Comparison of ENCODE assay signal across 1 cellular context in the genomic region with DNA sequence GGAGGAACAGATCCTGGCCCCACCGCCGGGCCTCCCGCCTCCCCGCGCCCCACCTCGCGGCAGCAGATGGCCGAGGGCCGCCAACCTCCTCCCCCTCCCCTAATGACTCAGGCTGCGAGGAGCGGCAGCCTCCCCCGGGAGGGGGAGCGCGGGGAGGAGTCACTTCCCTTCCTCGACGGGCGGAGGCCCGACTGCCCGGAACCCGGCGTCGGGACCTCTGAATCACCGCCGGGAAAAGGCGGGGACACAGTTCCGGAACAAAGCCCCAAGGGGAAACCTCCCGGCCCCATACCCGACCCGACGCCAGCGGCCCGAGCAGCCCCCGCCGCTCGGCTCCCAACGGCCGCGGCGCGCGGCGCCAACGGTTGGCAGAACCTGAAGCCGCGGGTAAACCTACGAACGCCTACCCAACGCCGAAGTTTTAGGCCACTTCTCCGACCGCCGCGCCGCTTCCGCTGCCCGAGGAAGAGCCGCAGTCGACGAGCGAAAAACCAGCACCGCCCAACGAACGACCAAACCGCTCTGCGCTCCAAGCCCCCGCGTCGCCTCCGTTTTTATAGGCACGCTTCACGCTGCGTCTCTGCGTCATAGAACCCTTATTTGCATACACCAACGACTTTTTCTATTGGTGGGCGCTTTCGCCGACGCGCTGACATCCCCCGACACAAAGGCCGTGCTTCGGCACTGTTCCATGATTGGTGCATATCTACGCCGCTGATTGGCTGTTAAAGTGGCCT.
TF ChIP-seq lines count a peak whose summit lies in the region.

No MANE protein-coding gene starts in this region.

TF ChIP-seq in HepG2, 621 proteins besides CTCF, POLR2A, EP300 and RAD21 (continued from another document):
- TF ChIP-seq NFAT5 (CRISPR knock-in tag; IDR thresholded peaks at IDR 0.05): peak; percentile 97
- TF ChIP-seq IRF2 (CRISPR knock-in tag; IDR thresholded peaks at IDR 0.05): peak; percentile 93; the same call in 1 of the 2 replicates
- TF ChIP-seq ZNF563 (CRISPR knock-in tag; IDR thresholded peaks at IDR 0.05): peak; percentile 96
- peak; percentile 93 for TF ChIP-seq CREBL2 (CRISPR knock-in tag; IDR thresholded peaks at IDR 0.05; ENCODE audit: borderline replicate concordance)
- no peak; the same call in 1 of the 2 replicates for TF ChIP-seq SOX5 (CRISPR knock-in tag; IDR thresholded peaks at IDR 0.05; ENCODE audit: borderline replicate concordance)
- TF ChIP-seq PAX8 (CRISPR knock-in tag; IDR thresholded peaks at IDR 0.05; ENCODE audit: borderline replicate concordance): no peak
- no peak for TF ChIP-seq TRIM24 (CRISPR knock-in tag; IDR thresholded peaks at IDR 0.05)
- peak; percentile 79; the same call in 1 of the 2 replicates for TF ChIP-seq ZNF747 (CRISPR knock-in tag; IDR thresholded peaks at IDR 0.05; ENCODE audit: borderline replicate concordance)
- peak; percentile 37; the same call in 1 of the 2 replicates for TF ChIP-seq FOXK2 (IDR thresholded peaks at IDR 0.05)
- TF ChIP-seq ZNF660 (CRISPR knock-in tag; IDR thresholded peaks at IDR 0.05; ENCODE audit: borderline replicate concordance, low read depth): no peak
- peak; percentile 65; the same call in 1 of the 2 replicates for TF ChIP-seq ZNF558 (CRISPR knock-in tag; IDR thresholded peaks at IDR 0.05; ENCODE audit: borderline replicate concordance)
- TF ChIP-seq ZNF160 (CRISPR knock-in tag; IDR thresholded peaks at IDR 0.05): peak; percentile 83
- peak; percentile 81 for TF ChIP-seq PHF20 (CRISPR knock-in tag; IDR thresholded peaks at IDR 0.05)
- TF ChIP-seq NR2C2 (CRISPR knock-in tag; IDR thresholded peaks at IDR 0.05; ENCODE audit: borderline replicate concordance): peak; percentile 50; the same call in 1 of the 2 replicates
- peak; percentile 87 for TF ChIP-seq ZNF543 (CRISPR knock-in tag; IDR thresholded peaks at IDR 0.05)
- TF ChIP-seq SKIL (CRISPR knock-in tag; IDR thresholded peaks at IDR 0.05; ENCODE audit: borderline replicate concordance): peak; percentile 36; the same call in 1 of the 2 replicates
- TF ChIP-seq ZNF781 (CRISPR knock-in tag; IDR thresholded peaks at IDR 0.05; ENCODE audit: borderline replicate concordance, not compliant biosample characterization): peak; percentile 84
- TF ChIP-seq, protein P1, sequence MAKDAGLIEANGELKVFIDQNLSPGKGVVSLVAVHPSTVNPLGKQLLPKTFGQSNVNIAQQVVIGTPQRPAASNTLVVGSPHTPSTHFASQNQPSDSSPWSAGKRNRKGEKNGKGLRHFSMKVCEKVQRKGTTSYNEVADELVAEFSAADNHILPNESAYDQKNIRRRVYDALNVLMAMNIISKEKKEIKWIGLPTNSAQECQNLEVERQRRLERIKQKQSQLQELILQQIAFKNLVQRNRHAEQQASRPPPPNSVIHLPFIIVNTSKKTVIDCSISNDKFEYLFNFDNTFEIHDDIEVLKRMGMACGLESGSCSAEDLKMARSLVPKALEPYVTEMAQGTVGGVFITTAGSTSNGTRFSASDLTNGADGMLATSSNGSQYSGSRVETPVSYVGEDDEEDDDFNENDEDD (CRISPR knock-in tag; IDR thresholded peaks at IDR 0.05; ENCODE audit: borderline replicate concordance): peak; percentile 29; the same call in 1 of the 2 replicates
- peak; percentile 100 for TF ChIP-seq RBM39 (IDR thresholded peaks at IDR 0.05; ENCODE audit: low read depth, low read length, poor library complexity, severe bottlenecking)
- no peak; the same call in 1 of the 2 replicates for TF ChIP-seq ZNF510 (CRISPR knock-in tag; IDR thresholded peaks at IDR 0.05; ENCODE audit: low read depth)
- peak; percentile 84 for TF ChIP-seq ATF7-NPFF (CRISPR knock-in tag; IDR thresholded peaks at IDR 0.05; ENCODE audit: low read depth)
- peak; percentile 63 for TF ChIP-seq PHF5A (CRISPR knock-in tag; IDR thresholded peaks at IDR 0.05; ENCODE audit: low read depth, unreplicated experiment)
- no peak; the same call in 1 of the 2 replicates for TF ChIP-seq ZNF343 (CRISPR knock-in tag; IDR thresholded peaks at IDR 0.05)
- TF ChIP-seq TMF1 (CRISPR knock-in tag; IDR thresholded peaks at IDR 0.05; ENCODE audit: low read depth): no peak
- TF ChIP-seq ZC3H4 (CRISPR knock-in tag; IDR thresholded peaks at IDR 0.05; ENCODE audit: borderline replicate concordance): peak; percentile 53; the same call in 1 of the 2 replicates
- 0 out of 4 replicates have a peak, but pooled peaks of 1 of the 2 experiments have one; percentile 56 for TF ChIP-seq ATF4 (CRISPR knock-in tag; IDR thresholded peaks at IDR 0.05)
- TF ChIP-seq MAFF (IDR thresholded peaks at IDR 0.05; ENCODE audit: low read depth, low read length): peak; percentile 26; the same call in 1 of the 2 replicates
- TF ChIP-seq ZNF616 (CRISPR knock-in tag; IDR thresholded peaks at IDR 0.05; ENCODE audit: low read depth): 0 out of 2 replicates have a peak, but pooled peaks have one; percentile 82
- TF ChIP-seq MED13 (CRISPR knock-in tag; IDR thresholded peaks at IDR 0.05): peak; percentile 74; the same call in 1 of the 2 replicates
